ENCODE assay signal across 2 cellular contexts in genomic region chr5:60369391-60369790, GRCh38.
TF ChIP-seq lines count a peak whose summit lies in the region.

No MANE protein-coding gene starts in this region.

TF ChIP-seq in IMR-90, 13 proteins besides CTCF, POLR2A, EP300 and RAD21:
- no peak for TF ChIP-seq USF2 (IDR thresholded peaks at IDR 0.05; ENCODE audit: low read depth, low read length)
- TF ChIP-seq BHLHE40 (IDR thresholded peaks at IDR 0.05; ENCODE audit: low read depth, low read length), result no peak
- no peak for TF ChIP-seq CEBPB (IDR thresholded peaks at IDR 0.05; ENCODE audit: low read depth, low read length)
- TF ChIP-seq MAZ (IDR thresholded peaks at IDR 0.05; ENCODE audit: borderline replicate concordance, low read depth, low read length), result no peak
- TF ChIP-seq FOS (IDR thresholded peaks at IDR 0.05; ENCODE audit: low read depth, low read length), result no peak
- no peak for TF ChIP-seq ELK1 (IDR thresholded peaks at IDR 0.05; ENCODE audit: borderline replicate concordance, low read depth, low read length)
- TF ChIP-seq RFX5 (IDR thresholded peaks at IDR 0.05; ENCODE audit: low read depth, low read length), result no peak
- no peak for TF ChIP-seq RCOR1 (IDR thresholded peaks at IDR 0.05; ENCODE audit: insufficient replicate concordance, low read length)
- no peak for TF ChIP-seq NFE2L2 (IDR thresholded peaks at IDR 0.05; ENCODE audit: low read depth, low read length)
- no peak for TF ChIP-seq MXI1 (IDR thresholded peaks at IDR 0.05; ENCODE audit: borderline replicate concordance, low read depth, low read length)
- no peak for TF ChIP-seq CHD1 (IDR thresholded peaks at IDR 0.05; ENCODE audit: low read depth, low read length)
- TF ChIP-seq MAFK (IDR thresholded peaks at IDR 0.05; ENCODE audit: low read depth, low read length), result no peak
- no peak for TF ChIP-seq SMC3 (IDR thresholded peaks at IDR 0.05; ENCODE audit: low read depth, low read length)
TF ChIP-seq in IMR-90: peak in this region for 0.

TF ChIP-seq in H1, 55 proteins besides CTCF, POLR2A, EP300 and RAD21 (continued from another document):
- TF ChIP-seq ASH2L (IDR thresholded peaks at IDR 0.05; ENCODE audit: low read length) (no peak), POU5F1 (IDR thresholded peaks at IDR 0.05; ENCODE audit: low read depth, low read length) (no peak), KDM5A (IDR thresholded peaks at IDR 0.05; ENCODE audit: low read length) (no peak), CHD2 (IDR thresholded peaks at IDR 0.05; ENCODE audit: low read length) (no peak), KDM4A (IDR thresholded peaks at IDR 0.05; ENCODE audit: low read depth, low read length, severe bottlenecking) (no peak), NRF1 (IDR thresholded peaks at IDR 0.05; ENCODE audit: low read depth, low read length) (no peak), SP2 (IDR thresholded peaks at IDR 0.05; ENCODE audit: low read length) (no peak), GTF2F1 (IDR thresholded peaks at IDR 0.05; ENCODE audit: borderline replicate concordance, low read depth, low read length) (no peak), SIRT6 (IDR thresholded peaks at IDR 0.05; ENCODE audit: low read length) (no peak), E2F6 (IDR thresholded peaks at IDR 0.05) (no peak), SP1 (IDR thresholded peaks at IDR 0.05; ENCODE audit: low read depth, low read length) (no peak), MAX (IDR thresholded peaks at IDR 0.05) (no peak)
